8 cellular contexts compared by ENCODE assay signal in the genomic region with DNA sequence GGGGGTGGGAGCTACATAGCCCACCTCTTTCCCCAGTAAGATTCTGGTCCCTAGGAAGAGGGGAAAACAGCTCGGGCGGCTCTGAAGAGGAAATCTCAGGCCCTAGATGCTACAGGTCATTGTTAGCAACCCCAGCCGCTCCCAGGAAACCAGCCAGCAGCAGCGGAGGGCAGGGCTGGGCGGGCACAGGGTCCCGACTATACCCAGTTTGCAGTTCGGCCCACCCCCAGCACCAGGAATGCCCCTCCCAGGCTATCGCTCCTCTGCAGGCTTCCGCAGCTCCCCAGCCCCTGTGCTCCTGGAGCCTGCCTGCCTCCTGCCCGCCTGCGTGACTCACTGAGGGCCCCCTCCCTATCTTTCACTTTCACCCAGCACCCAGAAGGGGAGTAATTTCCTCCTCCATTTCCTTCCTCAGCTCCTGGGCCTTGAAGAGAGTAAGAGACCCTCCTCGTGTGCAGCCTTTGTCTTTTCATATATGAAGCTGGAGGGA. TPM values are rescaled to one million over a fixed set of nuclear protein-coding genes. Genes with fewer than 3 reads are reported as not detected.
A peak's percentile ranks its signal among the peaks of the same experiment; 100 is the strongest.
DNase-seq lines count a peak whose midpoint lies in the region; TF ChIP-seq lines count a peak whose summit lies in the region.

No MANE protein-coding gene starts in this region.

- H2AFZ ChIP-seq in ACC112 (ENCODE audit: low read length, unreplicated experiment) (no peak overlapping the region), GM23248 (no peak overlapping the region), parathyroid adenoma (no peak overlapping the region)

- peaks cover 13% of the 10 kb centered on the region; the same call in 1 of the 2 replicates for H4K20me1 ChIP-seq in GM23248 (ENCODE audit: insufficient read depth)

- no peaks in the 10 kb centered on the region for H3K9me3 Mint-ChIP-seq in activated naive CD4-positive, alpha-beta T cell treated with anti-CD3 and anti-CD28 coated beads, Interleukin-2, amount 50 U/mL, for 24 hours

- peaks cover 70% of the 10 kb centered on the region for H3K4me1 Mint-ChIP-seq in activated naive CD4-positive, alpha-beta T cell treated with anti-CD3 and anti-CD28 coated beads, Interleukin-2, amount 50 U/mL, for 24 hours

- no peaks in the 10 kb centered on the region for H3K27me3 ChIP-seq in ACC112 (ENCODE audit: insufficient read depth, low read length)
- no peaks in the 10 kb centered on the region for H3K27me3 ChIP-seq in GM23248 (replicated peaks; ENCODE audit: insufficient read depth)
- no peaks in the 10 kb centered on the region for H3K27me3 ChIP-seq in parathyroid adenoma (ENCODE audit: control insufficient read depth, insufficient read depth, low read length)

- peak overlapping the region; percentile 82 for H3K4me3 Mint-ChIP-seq in activated naive CD4-positive, alpha-beta T cell treated with anti-CD3 and anti-CD28 coated beads, Interleukin-2, amount 50 U/mL, for 24 hours

- H3K27ac ChIP-seq in ACC112 (ENCODE audit: low read depth, low read length) (peak overlapping the region; percentile 95), GM23248 (peak overlapping the region; percentile 76), parathyroid adenoma (peak overlapping the region; percentile 74)

- H3K9ac ChIP-seq in GM23248 (peak overlapping the region; percentile 69), parathyroid adenoma (no peak overlapping the region)

- DNase-seq in GM23248, result peak; percentile 73
- DNase-seq in RPMI7951 (ENCODE audit: low read depth), result peak; percentile 86
- DNase-seq in head of caudate nucleus, result peak in 39 of 42 donors; percentile 30 to 93 (median 69)
- DNase-seq in NK-92 (lab: John Stamatoyannopoulos, UW; ENCODE audit: unreplicated experiment), result no peak
- no peak for DNase-seq in HuH-7.5 (ENCODE audit: low spot score)

- 1 to 5% methylated on average over 11 to 12 of the region's 12 CpGs for WGBS in GM23248 (ENCODE audit: low coverage in 1 of 2, low lambda C conversion rate in 2 of 2, missing lambda C conversion rate in 2 of 2), 2 experiments

- peaks cover 88% of the 10 kb centered on the region for H3K79me2 ChIP-seq in ACC112 (ENCODE audit: control insufficient read depth, insufficient read depth, low read length, unreplicated experiment)
- H3K79me2 ChIP-seq in GM23248 (ENCODE audit: insufficient read depth), result peaks cover 97% of the 10 kb centered on the region
- H3K79me2 ChIP-seq in parathyroid adenoma, result peaks cover 85% of the 10 kb centered on the region

- peak overlapping the region; percentile 97 for H3K27ac Mint-ChIP-seq in activated naive CD4-positive, alpha-beta T cell treated with anti-CD3 and anti-CD28 coated beads, Interleukin-2, amount 50 U/mL, for 24 hours

- peaks cover 12% of the 10 kb centered on the region; the same call in 1 of the 2 replicates for H3F3A ChIP-seq in GM23248 (ENCODE audit: insufficient read depth)

- H3K4me1 ChIP-seq in ACC112 (ENCODE audit: control insufficient read depth, insufficient read depth, low read length, unreplicated experiment), result peaks cover 68% of the 10 kb centered on the region
- H3K4me1 ChIP-seq in GM23248 (ENCODE audit: insufficient read depth), result peaks cover 53% of the 10 kb centered on the region
- peaks cover 66% of the 10 kb centered on the region for H3K4me1 ChIP-seq in parathyroid adenoma

- H3K36me3 Mint-ChIP-seq in activated naive CD4-positive, alpha-beta T cell treated with anti-CD3 and anti-CD28 coated beads, Interleukin-2, amount 50 U/mL, for 24 hours, result no peaks in the 10 kb centered on the region

- H3K9me2 ChIP-seq in GM23248 (ENCODE audit: insufficient read depth), result no peaks in the 10 kb centered on the region

- no peaks in the 10 kb centered on the region for H3K27me3 Mint-ChIP-seq in activated naive CD4-positive, alpha-beta T cell treated with anti-CD3 and anti-CD28 coated beads, Interleukin-2, amount 50 U/mL, for 24 hours

- H3K9me3 ChIP-seq in GM23248 (ENCODE audit: low read depth) (no peaks in the 10 kb centered on the region), parathyroid adenoma (ENCODE audit: control insufficient read depth, low read length) (no peaks in the 10 kb centered on the region)

- intact Hi-C loops in head of caudate nucleus (cut with DNase I), result no loop called here

- peak overlapping the region; percentile 61 for H3K4me2 ChIP-seq in GM23248 (ENCODE audit: unreplicated experiment)
- peak overlapping the region; percentile 29 for H3K4me2 ChIP-seq in parathyroid adenoma (ENCODE audit: low read length)

- in situ Hi-C loops in GM23248 (cut with MboI), result no loop called here

- H3K4me3 ChIP-seq in ACC112 (ENCODE audit: low read depth, low read length), result peak overlapping the region; percentile 72
- peak overlapping the region; percentile 59 for H3K4me3 ChIP-seq in GM23248
- H3K4me3 ChIP-seq in parathyroid adenoma (ENCODE audit: low read depth, low read length), result no peak overlapping the region

- TF ChIP-seq CTCF in parathyroid adenoma (IDR thresholded peaks at IDR 0.05), result no peak

- H3K36me3 ChIP-seq in ACC112 (ENCODE audit: insufficient read depth, low read length) (peaks cover 7% of the 10 kb centered on the region; the same call in 1 of the 2 replicates), GM23248 (ENCODE audit: low read depth) (peaks cover 6% of the 10 kb centered on the region), parathyroid adenoma (ENCODE audit: control insufficient read depth, insufficient read depth, low read length) (no peaks in the 10 kb centered on the region)

RNA-seq across cellular contexts. Expression of gene PNMA1, which starts 27.2 kb away (rescaled TPM):
- 14.2 and 18.2 TPM in 2 replicates for total RNA-seq in GM23248 (2014; rRNA removed; shearing (Covaris generic))
- polyA plus RNA-seq in GM23248 (2016; fragmentation: Nextera tagmentation; extraction: Ambion mirVana), result 64.7 and 67.7 TPM in 2 replicates
- 20.4 and 26.6 TPM in 2 replicates for total RNA-seq in RPMI7951 (2014; rRNA removed; shearing (Covaris generic))

Comparison
In these comparisons a context has a peak if more than half of its experiments do, and no peak if none do; other contexts are left out.
1. DNase-seq: peak in GM23248 (single experiment), RPMI7951 (single experiment) and head of caudate nucleus (39 of 42); none in NK-92 (single experiment) and HuH-7.5 (single experiment).
2. Peak in every context shown above with its lines, with median percentiles within 50 percentile points of each other: H3K27ac ChIP-seq.